ENCODE assay signal across 12 cellular contexts in genomic region chr1:39115271-39116110, GRCh38.
DNase-seq lines count a peak whose midpoint lies in the region; ATAC-seq and TF ChIP-seq lines count a peak whose summit lies in the region.
"Had no signal": no experiment of that assay in that cellular context is flagged by ENCODE, and none has a peak within 500 bp of the region (broad histone marks: within the 10 kb centered on the region; RNA-seq: fewer than 3 reads in every experiment).

No MANE protein-coding gene starts in this region.

- no peak overlapping the region for H3K4me2 ChIP-seq in trophoblast cell (ENCODE audit: low read length)

- H3K79me1 ChIP-seq in trophoblast cell (ENCODE audit: low read length): peaks cover 1% of the 10 kb centered on the region

- H3K23ac ChIP-seq in trophoblast cell (ENCODE audit: low read length): no peak overlapping the region

- H3K4ac ChIP-seq in trophoblast cell (ENCODE audit: low read depth, low read length): peak overlapping the region; percentile 28

- no peak for ATAC-seq in sciatic nerve
- no peak for ATAC-seq in HG02610 (IDR thresholded peaks at IDR 0.05; ENCODE audit: unreplicated experiment)
- ATAC-seq: gastrocnemius medialis had no signal

- H2BK12ac ChIP-seq in trophoblast cell (ENCODE audit: low read length): no peak overlapping the region

- no peak overlapping the region for H2BK120ac ChIP-seq in trophoblast cell (ENCODE audit: insufficient read depth, low read length, poor library complexity)

- no peak overlapping the region for H3K18ac ChIP-seq in trophoblast cell (ENCODE audit: low read length)

- no peak overlapping the region for H2AFZ ChIP-seq in trophoblast cell (ENCODE audit: insufficient read depth, low read length, poor library complexity)

- peaks cover 5% of the 10 kb centered on the region for H3K79me2 ChIP-seq in trophoblast cell (ENCODE audit: control insufficient read depth, insufficient read depth, low read length, poor library complexity)

- H4K12ac ChIP-seq in trophoblast cell (ENCODE audit: low read depth, low read length): no peak overlapping the region

- DNase-seq in CD1c-positive myeloid dendritic cell (ENCODE audit: extremely low spot score): peak; percentile 77
- peak; percentile 41 for DNase-seq in HT-29 (ENCODE audit: low spot score)
- DNase-seq in cardiac fibroblast (ENCODE audit: low read depth in 2 of 2): peak; percentile 64 to 69
- DNase-seq in trophoblast cell: no peak
- DNase-seq in NCI-H1694 treated with DMSO at 0.1 percent for 48 hours (lab: John Stamatoyannopoulos, UW): no peak
- DNase-seq in sciatic nerve (ENCODE audit: low spot score): no peak
- DNase-seq in occipital lobe (lab: John Stamatoyannopoulos, UW): no peak
- DNase-seq: activated CD8-positive, alpha-beta memory T cell treated with anti-CD3 and anti-CD28 coated beads, Interleukin-2, amount 50 U/mL, for 4 hours; central memory CD4-positive, alpha-beta T cell; gastrocnemius medialis had no signal

- no peak overlapping the region for H3K9ac ChIP-seq in trophoblast cell (ENCODE audit: low read length)

- H3K27me3 ChIP-seq in trophoblast cell (ENCODE audit: insufficient read depth, low read length): no peaks in the 10 kb centered on the region
- H3K27me3 ChIP-seq: gastrocnemius medialis had no signal

- H3K4me3 ChIP-seq in cardiac fibroblast (replicated peaks in 1 of 2; ENCODE audit: low read depth in 2 of 2, low read length in 2 of 2): no peak overlapping the region
- no peak overlapping the region for H3K4me3 ChIP-seq in trophoblast cell (ENCODE audit: low read depth, low read length)
- H3K4me3 ChIP-seq: gastrocnemius medialis, lung had no signal

- H4K91ac ChIP-seq in trophoblast cell (ENCODE audit: low read depth, low read length): no peak overlapping the region

- WGBS in trophoblast cell (ENCODE audit: extremely low coverage, insufficient coverage, insufficient read length): 100% methylated on average over 1 of the region's 4 CpGs

- H3K9me3 ChIP-seq in trophoblast cell (ENCODE audit: insufficient read depth, low read depth, low read length): no peaks in the 10 kb centered on the region
- H3K9me3 ChIP-seq: gastrocnemius medialis had no signal

- H3K4me1 ChIP-seq in trophoblast cell (ENCODE audit: control insufficient read depth in 1 of 2, insufficient read depth in 2 of 2, low read length in 2 of 2): peaks cover 8 to 20% of the 10 kb centered on the region in 2 experiments

- H3K27ac ChIP-seq in trophoblast cell (ENCODE audit: low read depth, low read length): no peak overlapping the region
- H3K27ac ChIP-seq: gastrocnemius medialis had no signal

- intact Hi-C loops in sciatic nerve (cut with DNase I): no loop called here

- no peak overlapping the region for H4K8ac ChIP-seq in trophoblast cell (ENCODE audit: low read depth, low read length)

- H3K14ac ChIP-seq in trophoblast cell (ENCODE audit: low read length): no peak overlapping the region

- no peak for TF ChIP-seq CTCF in cardiac fibroblast (IDR thresholded peaks at IDR 0.05; ENCODE audit: low read depth, low read length)

- H2AK5ac ChIP-seq in trophoblast cell (ENCODE audit: low read length): no peak overlapping the region

- no peak overlapping the region for H2BK5ac ChIP-seq in trophoblast cell (ENCODE audit: low read depth, low read length, poor library complexity)

- peaks cover 0 to 3% of the 10 kb centered on the region in 2 experiments for H3K36me3 ChIP-seq in trophoblast cell (ENCODE audit: control insufficient read depth in 1 of 2, insufficient read depth in 2 of 2, low read length in 2 of 2)
- H3K36me3 ChIP-seq: gastrocnemius medialis had no signal

Comparison
In these comparisons a context has a peak if more than half of its experiments do, and no peak if none do; other contexts are left out.
1. DNase-seq: peak in CD1c-positive myeloid dendritic cell (single experiment), HT-29 (single experiment) and cardiac fibroblast (2 of 2); none in trophoblast cell (0 of 2), NCI-H1694 treated with DMSO at 0.1 percent for 48 hours (single experiment), sciatic nerve (single experiment) and occipital lobe (single experiment).